ENCODE assay signal across 8 cellular contexts in the genomic region with DNA sequence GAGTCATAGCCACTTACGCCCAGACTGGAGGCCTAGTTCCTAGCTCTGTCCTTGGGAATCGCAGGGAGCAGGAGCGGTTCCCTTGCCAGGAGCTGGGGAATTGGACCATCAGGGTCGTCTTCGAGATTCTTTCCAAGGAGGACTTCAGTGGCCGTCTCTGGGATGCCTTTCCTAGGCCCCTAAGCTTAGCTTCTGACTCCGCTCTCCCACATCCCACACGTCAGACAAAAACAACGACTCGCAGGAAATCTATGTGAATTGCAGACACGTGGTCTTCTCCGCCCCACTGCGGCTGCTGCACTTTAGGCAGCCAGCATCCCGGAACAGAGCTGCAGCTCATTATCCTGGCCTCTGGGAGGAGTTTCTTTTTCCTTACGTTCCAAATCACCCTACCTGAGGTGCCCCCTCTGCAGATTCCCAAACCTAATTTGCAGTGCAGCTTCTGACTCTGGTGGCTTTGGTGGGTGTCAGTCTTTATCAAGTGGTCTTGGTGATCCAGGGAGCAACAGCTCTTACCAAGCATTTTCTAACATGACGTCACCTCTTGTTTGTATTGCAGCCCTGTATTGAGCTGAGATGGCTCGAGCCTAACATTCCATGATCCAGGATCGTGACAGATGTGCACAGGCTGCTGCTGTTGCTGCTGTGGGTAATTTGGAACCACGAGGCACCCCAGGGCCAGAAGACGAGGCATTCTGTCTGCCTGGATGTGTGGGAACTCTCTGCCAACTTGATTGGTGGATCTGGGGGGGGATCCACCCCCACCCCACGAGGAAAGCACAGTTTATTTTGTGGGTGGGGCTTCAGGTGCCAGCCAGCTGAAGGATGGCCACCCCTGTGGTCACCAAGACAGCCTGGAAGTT. TPM values are rescaled to one million over a fixed set of nuclear protein-coding genes. Genes with fewer than 3 reads are reported as not detected.
A peak's percentile ranks its signal among the peaks of the same experiment; 100 is the strongest.
DNase-seq lines count a peak whose midpoint lies in the region; ATAC-seq lines count a peak whose summit lies in the region.

No MANE protein-coding gene starts in this region.

- 26 to 32% methylated on average over 21 of the region's 21 CpGs for WGBS in ectodermal cell, 2 experiments

- peak overlapping the region; percentile 17 for H3K27ac ChIP-seq in ectodermal cell (ENCODE audit: insufficient read depth, low read depth, low read length, poor library complexity, severe bottlenecking)

- H3K9me3 Mint-ChIP-seq in memory B cell = peaks cover 2% of the 10 kb centered on the region

- DNase-seq in DMS79 treated with DMSO at 0.1 percent for 48 hours (lab: John Stamatoyannopoulos, UW) (peak; percentile 24), DMS79 (lab: John Stamatoyannopoulos, UW) (no peak), NCI-H1694 (lab: John Stamatoyannopoulos, UW) (peak; percentile 40), memory B cell (ENCODE audit: low spot score in 2 of 2) (no peak)
- DNase-seq in activated CD4-positive, alpha-beta T cell treated with anti-CD3 and anti-CD28 coated beads for 4 hours = peak; percentile 33
- DNase-seq in stimulated activated naive CD8-positive, alpha-beta T cell treated with anti-CD3 and anti-CD28 coated beads, Interleukin-15, Interleukin-2, amounts not matched to agents 100 U/mL and 50 U/mL, for 24 hours = peak; percentile 54

- ATAC-seq in memory B cell (ENCODE audit: low read depth) (no peak), HG02623 (IDR thresholded peaks at IDR 0.05; ENCODE audit: unreplicated experiment) (no peak)
- ATAC-seq in stimulated activated naive CD8-positive, alpha-beta T cell treated with anti-CD3 and anti-CD28 coated beads, Interleukin-15, Interleukin-2, amounts not matched to agents 100 U/mL and 50 U/mL, for 24 hours = no peak

- H3K36me3 ChIP-seq in ectodermal cell (ENCODE audit: control insufficient read depth, insufficient read depth, low read length) = no peaks in the 10 kb centered on the region

- peak overlapping the region; percentile 68 for H3K4me3 ChIP-seq in ectodermal cell (ENCODE audit: insufficient read depth, low read depth, low read length)

- no peaks in the 10 kb centered on the region for H3K9me3 ChIP-seq in ectodermal cell (ENCODE audit: control insufficient read depth, low read length)

- H3K4me1 ChIP-seq in ectodermal cell (ENCODE audit: control insufficient read depth, insufficient read depth, low read length) = peaks cover 11% of the 10 kb centered on the region

- H3K27me3 ChIP-seq in ectodermal cell (ENCODE audit: control insufficient read depth, insufficient read depth, low read length, poor library complexity, severe bottlenecking) = no peaks in the 10 kb centered on the region

- peaks cover 3% of the 10 kb centered on the region for H3K36me3 Mint-ChIP-seq in memory B cell

- peak overlapping the region; percentile 92 for H3K4me3 Mint-ChIP-seq in memory B cell

- H3K4me1 Mint-ChIP-seq in memory B cell = peaks cover 12% of the 10 kb centered on the region

- peak overlapping the region; percentile 86 for H3K27ac Mint-ChIP-seq in memory B cell

- no peaks in the 10 kb centered on the region for H3K27me3 Mint-ChIP-seq in memory B cell

RNA-seq across cellular contexts. Expression of a gene that starts 1.1 kb away (rescaled TPM):
- polyA plus RNA-seq in ectodermal cell (2013, experiment 1 of 4) = 44.4 TPM
- 43.9 TPM for polyA plus RNA-seq in ectodermal cell (2013, experiment 2 of 4)
- polyA plus RNA-seq in ectodermal cell (2013, experiment 3 of 4) = 37.0 TPM
- 36.7 TPM for polyA plus RNA-seq in ectodermal cell (2013, experiment 4 of 4)

RNA-seq across cellular contexts. Expression of a gene that starts 42.0 kb away (rescaled TPM):
- polyA plus RNA-seq in ectodermal cell (2013, experiment 1 of 4) = 1.9 TPM
- polyA plus RNA-seq in ectodermal cell (2013, experiment 2 of 4) = 2.0 TPM
- 0.69 TPM for polyA plus RNA-seq in ectodermal cell (2013, experiment 3 of 4)
- polyA plus RNA-seq in ectodermal cell (2013, experiment 4 of 4) = 1.3 TPM

Comparison
In these comparisons a context has a peak if more than half of its experiments do, and no peak if none do; other contexts are left out.
1. DNase-seq: peak in DMS79 treated with DMSO at 0.1 percent for 48 hours (single experiment), NCI-H1694 (single experiment), activated CD4-positive, alpha-beta T cell treated with anti-CD3 and anti-CD28 coated beads for 4 hours (2 of 2) and stimulated activated naive CD8-positive, alpha-beta T cell treated with anti-CD3 and anti-CD28 coated beads, Interleukin-15, Interleukin-2, amounts not matched to agents 100 U/mL and 50 U/mL, for 24 hours (single experiment); none in DMS79 (single experiment) and memory B cell (0 of 2).